ENCODE assay signal across 22 cellular contexts in the genomic region with DNA sequence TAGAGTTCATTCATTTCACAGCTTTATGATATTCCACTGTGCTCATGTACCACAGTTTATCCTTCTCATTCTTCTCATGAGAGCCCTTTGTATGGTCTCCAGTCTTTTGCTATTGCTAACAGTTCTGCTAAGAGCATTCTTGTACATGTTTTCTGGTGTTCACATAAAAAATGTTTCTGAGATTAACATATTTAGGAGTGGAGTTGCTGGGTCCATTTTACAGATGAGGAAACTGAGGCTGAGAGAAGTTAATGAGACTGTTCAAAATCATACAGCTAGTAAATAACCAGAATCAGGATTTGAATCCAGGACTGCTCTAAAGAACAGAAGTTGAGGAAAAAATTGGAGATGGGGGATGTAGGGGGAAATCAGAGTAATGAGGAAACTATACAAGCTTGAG. TPM values are rescaled to one million over a fixed set of nuclear protein-coding genes. Genes with fewer than 3 reads are reported as not detected.
"Had no signal": no experiment of that assay in that cellular context is flagged by ENCODE, and none has a peak within 500 bp of the region (broad histone marks: within the 10 kb centered on the region; RNA-seq: fewer than 3 reads in every experiment).

No MANE protein-coding gene starts in this region.

- H3K36me3 ChIP-seq: ascending aorta, colonic mucosa, lower lobe of right lung had no signal

- H3K27ac Mint-ChIP-seq: activated CD4-positive, alpha-beta memory T cell treated with anti-CD3 and anti-CD28 coated beads, Interleukin-2, amount 10 ng/mL, durations not matched to agents 7 days and 5 days; activated CD8-positive, alpha-beta memory T cell treated with anti-CD3 and anti-CD28 coated beads, Interleukin-2, amount 10 ng/mL, durations not matched to agents 7 days and 5 days; activated T-helper 2 cell treated with anti-CD3 and anti-CD28 coated beads, Interferon-gamma antibody, Interleukin-2, Interleukin-4, amounts not matched to agents 10 μg/mL and 5 μg/mL and 100 μg/mL, durations not matched to agents 14 hours and 24 hours and 36 hours; naive thymus-derived CD8-positive, alpha-beta T cell had no signal

- H3K4me3 ChIP-seq: ascending aorta, colonic mucosa, lower lobe of right lung, smooth muscle cell had no signal

- DNase-seq: activated CD4-positive, alpha-beta memory T cell treated with anti-CD3 and anti-CD28 coated beads, Interleukin-2, amount 10 ng/mL, durations not matched to agents 7 days and 5 days; activated CD4-positive, alpha-beta T cell treated with anti-CD3 and anti-CD28 coated beads for 4 hours; activated CD8-positive, alpha-beta memory T cell treated with anti-CD3 and anti-CD28 coated beads, Interleukin-2, amount 10 ng/mL, durations not matched to agents 7 days and 5 days; activated naive CD4-positive, alpha-beta T cell treated with Interleukin-2 at 50 U/mL for 16 hours; colonic mucosa; lower lobe of right lung; naive thymus-derived CD8-positive, alpha-beta T cell; stimulated activated CD4-positive, alpha-beta T cell treated with anti-CD3 and anti-CD28 coated beads, Interleukin-4, amount 100 ng/mL, for 4 hours; stimulated activated naive CD4-positive, alpha-beta T cell had no signal

- H3K27ac ChIP-seq: ascending aorta, colonic mucosa, lower lobe of right lung, parathyroid adenoma had no signal

- H2AFZ ChIP-seq: parathyroid adenoma had no signal

- H3K9me3 Mint-ChIP-seq: activated B cell treated with CpG ODN at 0.5 μM for 24 hours; activated CD4-positive, alpha-beta memory T cell treated with anti-CD3 and anti-CD28 coated beads, Interleukin-2, amount 10 ng/mL, durations not matched to agents 7 days and 5 days; activated T-helper 2 cell treated with anti-CD3 and anti-CD28 coated beads, Interferon-gamma antibody, Interleukin-2, Interleukin-4, amounts not matched to agents 10 μg/mL and 5 μg/mL and 100 μg/mL, durations not matched to agents 14 hours and 24 hours and 36 hours; central memory CD8-positive, alpha-beta T cell; naive thymus-derived CD8-positive, alpha-beta T cell had no signal

- H3K9ac ChIP-seq: parathyroid adenoma had no signal

- H3K4me3 Mint-ChIP-seq: activated CD4-positive, alpha-beta memory T cell treated with anti-CD3 and anti-CD28 coated beads, Interleukin-2, amount 10 ng/mL, durations not matched to agents 7 days and 5 days; activated CD8-positive, alpha-beta memory T cell treated with anti-CD3 and anti-CD28 coated beads, Interleukin-2, amount 10 ng/mL, durations not matched to agents 7 days and 5 days; central memory CD8-positive, alpha-beta T cell had no signal

- ATAC-seq: activated CD8-positive, alpha-beta memory T cell treated with anti-CD3 and anti-CD28 coated beads, Interleukin-2, amount 10 ng/mL, durations not matched to agents 7 days and 5 days; lower lobe of right lung; naive thymus-derived CD8-positive, alpha-beta T cell had no signal

- H3K36me3 Mint-ChIP-seq: activated CD8-positive, alpha-beta memory T cell treated with anti-CD3 and anti-CD28 coated beads, Interleukin-2, amount 10 ng/mL, durations not matched to agents 7 days and 5 days; naive thymus-derived CD8-positive, alpha-beta T cell had no signal

- FAIRE-seq: endometrium, frontal cortex, keratinocyte, TTC549 had no signal

- H3K79me2 ChIP-seq: parathyroid adenoma had no signal

- H3K9me3 ChIP-seq: ascending aorta, colonic mucosa, lower lobe of right lung had no signal

- H3K27me3 ChIP-seq: ascending aorta, colonic mucosa had no signal

- H3K4me1 ChIP-seq: ascending aorta, colonic mucosa, parathyroid adenoma had no signal

- H3K27me3 Mint-ChIP-seq: activated B cell treated with CpG ODN at 0.5 μM for 24 hours had no signal

- H3K4me2 ChIP-seq: smooth muscle cell had no signal

RNA-seq across cellular contexts. Expression of gene RGS16, which starts 28.8 kb away (rescaled TPM):
- polyA plus RNA-seq: naive thymus-derived CD8-positive, alpha-beta T cell had no signal

RNA-seq across cellular contexts. Expression of gene RGS8, which starts 51.4 kb away (rescaled TPM):
- total RNA-seq: activated B cell treated with CpG ODN at 0.5 μM for 24 hours; activated CD4-positive, alpha-beta memory T cell treated with anti-CD3 and anti-CD28 coated beads, Interleukin-2, amount 10 ng/mL, durations not matched to agents 7 days and 5 days; activated CD8-positive, alpha-beta memory T cell treated with anti-CD3 and anti-CD28 coated beads, Interleukin-2, amount 10 ng/mL, durations not matched to agents 7 days and 5 days; activated T-helper 2 cell treated with anti-CD3 and anti-CD28 coated beads, Interferon-gamma antibody, Interleukin-2, Interleukin-4, amounts not matched to agents 10 μg/mL and 5 μg/mL and 100 μg/mL, durations not matched to agents 14 hours and 24 hours and 36 hours; ascending aorta; colonic mucosa; lower lobe of right lung; mesenteric fat pad; naive thymus-derived CD8-positive, alpha-beta T cell; smooth muscle cell; T-helper 2 cell treated with Interferon-gamma antibody and Interleukin-4, amounts not matched to agents 100 ng/mL and 5 ng/mL, for 36 hours had no signal
- polyA plus RNA-seq: esophagus; keratinocyte; naive thymus-derived CD8-positive, alpha-beta T cell; smooth muscle cell had no signal
